Comparison of ENCODE assay signal across 11 cellular contexts in genomic region chr5:76084496-76085285, GRCh38. TPM values are rescaled to one million over a fixed set of nuclear protein-coding genes. Genes with fewer than 3 reads are reported as not detected.
DNase-seq lines count a peak whose midpoint lies in the region; ATAC-seq and TF ChIP-seq lines count a peak whose summit lies in the region.
"Had no signal": no experiment of that assay in that cellular context is flagged by ENCODE, and none has a peak within 500 bp of the region (broad histone marks: within the 10 kb centered on the region; RNA-seq: fewer than 3 reads in every experiment).

No MANE protein-coding gene starts in this region.

- H3K4me3 ChIP-seq in left ventricle myocardium inferior = peak overlapping the region; percentile 53
- peak overlapping the region; percentile 47; the same call in 1 of the 2 replicates for H3K4me3 ChIP-seq in iPS DF 6.9 (ENCODE audit: low read length)
- H3K4me3 ChIP-seq in thoracic aorta = peak overlapping the region; percentile 27

- ATAC-seq in left cardiac atrium (no peak), thoracic aorta (ENCODE audit: insufficient number of reproducible peaks, low FRiP score, low read depth) (no peak), HG03378 (IDR thresholded peaks at IDR 0.05; ENCODE audit: unreplicated experiment) (no peak)

- no CpG with 5 or more reads among the region's 75 CpGs for WGBS in iPS DF 6.9 (ENCODE audit: insufficient coverage, insufficient read length)

- H3K36me3 ChIP-seq in left ventricle myocardium inferior = no peaks in the 10 kb centered on the region
- no peaks in the 10 kb centered on the region for H3K36me3 ChIP-seq in iPS DF 6.9 (ENCODE audit: control insufficient read depth, insufficient read depth, low read length)
- H3K36me3 ChIP-seq in thoracic aorta = no peaks in the 10 kb centered on the region
- H3K36me3 ChIP-seq: Peyer's patch had no signal

- H3K9me3 ChIP-seq in left ventricle myocardium inferior (replicated peaks) (peaks cover 6% of the 10 kb centered on the region), iPS DF 6.9 (ENCODE audit: control insufficient read depth, insufficient read depth, low read length) (no peaks in the 10 kb centered on the region), thoracic aorta (no peaks in the 10 kb centered on the region)
- H3K9me3 ChIP-seq: Peyer's patch had no signal

- H3K27ac ChIP-seq in left ventricle myocardium inferior (replicated peaks) (no peak overlapping the region), iPS DF 6.9 (ENCODE audit: low read length) (no peak overlapping the region), thoracic aorta (no peak overlapping the region)
- H3K27ac ChIP-seq: Peyer's patch had no signal

- intact Hi-C loops in left ventricle myocardium inferior (cut with micrococcal nuclease) = no loop called here
- intact Hi-C loops in left cardiac atrium (cut with DNase I) = no loop called here

- DNase-seq in left ventricle myocardium inferior (no peak), left cardiac atrium (no peak), iPS DF 6.9 (ENCODE audit: low read depth, low spot score) (no peak), thoracic aorta (ENCODE audit: low spot score) (no peak), medulla oblongata (ENCODE audit: extremely low spot score) (no peak), KBM-7 (no peak)
- DNase-seq in activated CD4-positive, alpha-beta T cell treated with anti-CD3 and anti-CD28 coated beads, Interleukin-2, amount 50 U/mL, for 48 hours = peak; percentile 1 to 16
- DNase-seq: amniotic stem cell, kidney glomerular epithelial cell, Peyer's patch had no signal

- H3K4me1 ChIP-seq in left ventricle myocardium inferior (peaks cover 31% of the 10 kb centered on the region), iPS DF 6.9 (ENCODE audit: control insufficient read depth, insufficient read depth, low read length) (peaks cover 2% of the 10 kb centered on the region; the same call in 1 of the 2 replicates), thoracic aorta (ENCODE audit: control insufficient read depth in 1 of 2, low read depth in 2 of 2) (peaks cover 14 to 24% of the 10 kb centered on the region in 2 donors)

- in situ Hi-C loops in KBM-7 (cut with MboI; ENCODE audit: low pct_unique_long_range_greater_than_20kb, low sequenced_read_pairs) = no loop called here

- H3K27me3 ChIP-seq in left ventricle myocardium inferior (ENCODE audit: low read depth) (peaks cover 99% of the 10 kb centered on the region), iPS DF 6.9 (ENCODE audit: control insufficient read depth, insufficient read depth, low read length) (peaks cover 50% of the 10 kb centered on the region), thoracic aorta (replicated peaks; ENCODE audit: insufficient read depth) (no peaks in the 10 kb centered on the region)

- TF ChIP-seq CTCF in left ventricle myocardium inferior (IDR thresholded peaks at IDR 0.05; ENCODE audit: borderline replicate concordance) (no peak), thoracic aorta (IDR thresholded peaks at IDR 0.05) (no peak)

RNA-seq across cellular contexts. Expression of gene SV2C, which starts 1.5 kb away (rescaled TPM):
- total RNA-seq in left ventricle myocardium inferior (0.44 TPM), left cardiac atrium (under 1 TPM in 1 of 2 donors, not detected in 1; 0.06 TPM), thoracic aorta (under 1 TPM; 0.14 TPM)

Comparison
In these comparisons a context has a peak if more than half of its experiments do, and no peak if none do; other contexts are left out.
1. DNase-seq: peak in activated CD4-positive, alpha-beta T cell treated with anti-CD3 and anti-CD28 coated beads, Interleukin-2, amount 50 U/mL, for 48 hours (2 of 2); none in left ventricle myocardium inferior (single experiment), left cardiac atrium (single experiment), iPS DF 6.9 (single experiment), thoracic aorta (single experiment), medulla oblongata (single experiment) and KBM-7 (single experiment).
2. Peak in every context shown above with its lines, with median percentiles within 50 percentile points of each other: H3K4me3 ChIP-seq.